23 cellular contexts compared by ENCODE assay signal in genomic region chr12:75294797-75295196, GRCh38. TPM values are rescaled to one million over a fixed set of nuclear protein-coding genes. Genes with fewer than 3 reads are reported as not detected.
A peak's percentile ranks its signal among the peaks of the same experiment; 100 is the strongest.
DNase-seq lines count a peak whose midpoint lies in the region; ATAC-seq, FAIRE-seq and TF ChIP-seq lines count a peak whose summit lies in the region.
"Had no signal": no experiment of that assay in that cellular context is flagged by ENCODE, and none has a peak within 500 bp of the region (broad histone marks: within the 10 kb centered on the region; RNA-seq: fewer than 3 reads in every experiment).

No MANE protein-coding gene starts in this region.

- peak; percentile 29 for FAIRE-seq in endometrium (lab: Jason Lieb, UNC)
- FAIRE-seq: GM12878, GM19239, HTR-8/SVneo, K562 had no signal

- TF ChIP-seq CTCF in nephron progenitor cell (IDR thresholded peaks at IDR 0.05), result no peak

- peak overlapping the region; percentile 5 for H3K27ac Mint-ChIP-seq in nephron progenitor cell
- H3K27ac Mint-ChIP-seq in stimulated activated memory B cell treated with anti-CD40 and anti-IgM and Interleukin-4, amounts not matched to agents 10 μg/mL and 1 μg/mL and 100 μg/mL, for 72 hours, result no peak overlapping the region
- H3K27ac Mint-ChIP-seq: CD14-positive monocyte; CD4-positive, alpha-beta memory T cell had no signal

- H3K27me3 Mint-ChIP-seq in nephron progenitor cell (ENCODE audit: low read depth, poor library complexity), result no peaks in the 10 kb centered on the region
- H3K27me3 Mint-ChIP-seq in stimulated activated memory B cell treated with anti-CD40 and anti-IgM and Interleukin-4, amounts not matched to agents 10 μg/mL and 1 μg/mL and 100 μg/mL, for 72 hours, result no peaks in the 10 kb centered on the region

- peaks cover 5% of the 10 kb centered on the region for H3K36me3 Mint-ChIP-seq in nephron progenitor cell (ENCODE audit: low read depth)
- no peaks in the 10 kb centered on the region for H3K36me3 Mint-ChIP-seq in stimulated activated memory B cell treated with anti-CD40 and anti-IgM and Interleukin-4, amounts not matched to agents 10 μg/mL and 1 μg/mL and 100 μg/mL, for 72 hours
- H3K36me3 Mint-ChIP-seq: CD14-positive monocyte; CD4-positive, alpha-beta memory T cell had no signal

- peaks cover 9% of the 10 kb centered on the region for H3K4me1 Mint-ChIP-seq in nephron progenitor cell
- H3K4me1 Mint-ChIP-seq in stimulated activated memory B cell treated with anti-CD40 and anti-IgM and Interleukin-4, amounts not matched to agents 10 μg/mL and 1 μg/mL and 100 μg/mL, for 72 hours, result no peaks in the 10 kb centered on the region
- H3K4me1 Mint-ChIP-seq: CD14-positive monocyte had no signal

- no peak for ATAC-seq in stimulated activated memory B cell treated with anti-CD40 and anti-IgM and Interleukin-4, amounts not matched to agents 10 μg/mL and 1 μg/mL and 100 μg/mL, for 72 hours
- ATAC-seq in GM18498 (IDR thresholded peaks at IDR 0.05; ENCODE audit: unreplicated experiment), result no peak
- ATAC-seq: GM12878, K562 had no signal

- H3K36me3 ChIP-seq in H7 (replicated peaks; ENCODE audit: control insufficient read depth, insufficient read depth, low read length), result no peaks in the 10 kb centered on the region
- H3K36me3 ChIP-seq: BLaER1, HAP-1 had no signal

- H3K4me3 Mint-ChIP-seq in nephron progenitor cell, result no peak overlapping the region
- H3K4me3 Mint-ChIP-seq in stimulated activated memory B cell treated with anti-CD40 and anti-IgM and Interleukin-4, amounts not matched to agents 10 μg/mL and 1 μg/mL and 100 μg/mL, for 72 hours, result no peak overlapping the region
- H3K4me3 Mint-ChIP-seq: CD14-positive monocyte; CD4-positive, alpha-beta memory T cell had no signal

- peak; percentile 35 for DNase-seq in NCI-H2171 treated with DMSO at 0.1 percent for 48 hours (lab: John Stamatoyannopoulos, UW)
- no peak for DNase-seq in NCI-H2171 (lab: John Stamatoyannopoulos, UW)
- DNase-seq in H7, result peak; percentile 11
- no peak for DNase-seq in nephron progenitor cell
- DNase-seq: 8988T; CD4-positive, alpha-beta memory T cell; DMS53; DND-41; EL; GM23248; IMR-90 had no signal

- H3K4me3 ChIP-seq in H7 (ENCODE audit: insufficient read depth, low read depth, low read length), result no peak overlapping the region
- H3K4me3 ChIP-seq: BLaER1, GM12878, GM23248, HAP-1, K562 had no signal

- H3K9me3 Mint-ChIP-seq in nephron progenitor cell, result no peaks in the 10 kb centered on the region
- H3K9me3 Mint-ChIP-seq in stimulated activated memory B cell treated with anti-CD40 and anti-IgM and Interleukin-4, amounts not matched to agents 10 μg/mL and 1 μg/mL and 100 μg/mL, for 72 hours, result no peaks in the 10 kb centered on the region
- H3K9me3 Mint-ChIP-seq: CD14-positive monocyte; CD4-positive, alpha-beta memory T cell had no signal

- H3K27me3 ChIP-seq in H7 (ENCODE audit: control insufficient read depth, insufficient read depth, low read length), result no peaks in the 10 kb centered on the region
- H3K27me3 ChIP-seq: BLaER1 had no signal

RNA-seq across cellular contexts. Expression of gene CAPS2, which starts 35.3 kb away (rescaled TPM):
- total RNA-seq in H7 (2014; rRNA removed; shearing (Covaris generic)), result 3.2 and 5.2 TPM in 2 replicates

RNA-seq across cellular contexts. Expression of gene GLIPR1L1, which starts 39.7 kb away (rescaled TPM):
- 12.8 and 17.6 TPM in 2 replicates for total RNA-seq in H7 (2014; rRNA removed; shearing (Covaris generic))
- total RNA-seq: A673; CD4-positive, alpha-beta memory T cell; G401; GM12878; GM23248; IMR-90; K562 had no signal

Comparison
In these comparisons a context has a peak if more than half of its experiments do, and no peak if none do; other contexts are left out.
1. DNase-seq: peak in NCI-H2171 treated with DMSO at 0.1 percent for 48 hours (single experiment) and H7 (single experiment); none in NCI-H2171 (single experiment) and nephron progenitor cell (single experiment).